ENCODE assay signal across 1 cellular context in genomic region chr12:54159140-54159539, GRCh38.
TF ChIP-seq lines count a peak whose summit lies in the region.

No MANE protein-coding gene starts in this region.

TF ChIP-seq in H1, 55 proteins besides CTCF, POLR2A, EP300 and RAD21 (continued from another document):
- TF ChIP-seq, protein P1, sequence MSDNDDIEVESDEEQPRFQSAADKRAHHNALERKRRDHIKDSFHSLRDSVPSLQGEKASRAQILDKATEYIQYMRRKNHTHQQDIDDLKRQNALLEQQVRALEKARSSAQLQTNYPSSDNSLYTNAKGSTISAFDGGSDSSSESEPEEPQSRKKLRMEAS (IDR thresholded peaks at IDR 0.05) = peak; percentile 85
TF ChIP-seq in H1: peak in this region for 5.
